8 cellular contexts compared by ENCODE assay signal in genomic region chr7:67484244-67484751, GRCh38.
DNase-seq lines count a peak whose midpoint lies in the region; ATAC-seq and TF ChIP-seq lines count a peak whose summit lies in the region.

No MANE protein-coding gene starts in this region.

- H3K4me1 ChIP-seq in BE2C: peaks cover 11% of the 10 kb centered on the region
- H3K4me1 ChIP-seq in foreskin keratinocyte: no peaks in the 10 kb centered on the region

- peak; percentile 62 for ATAC-seq in GM18868 (IDR thresholded peaks at IDR 0.05; ENCODE audit: unreplicated experiment)
- ATAC-seq in foreskin keratinocyte: peak; percentile 24
- ATAC-seq in GM21390 (IDR thresholded peaks at IDR 0.05; ENCODE audit: unreplicated experiment): no peak

- no peaks in the 10 kb centered on the region for H3K36me3 ChIP-seq in BE2C

- H3K27me3 ChIP-seq in BE2C (no peaks in the 10 kb centered on the region), foreskin keratinocyte (no peaks in the 10 kb centered on the region)

- TF ChIP-seq CTCF in BE2C (IDR thresholded peaks at IDR 0.05; ENCODE audit: low read depth, low read length): peak; percentile 86
- peak; percentile 94 for TF ChIP-seq CTCF in VCaP (conservative IDR thresholded peaks at IDR 0.05)
- peak; percentile 55 for TF ChIP-seq CTCF in foreskin keratinocyte (conservative IDR thresholded peaks at IDR 0.05)

- H3K27ac ChIP-seq in VCaP: no peak overlapping the region
- no peak overlapping the region for H3K27ac ChIP-seq in foreskin keratinocyte

- H3K4me3 ChIP-seq in BE2C (ENCODE audit: low read depth, low read length): peak overlapping the region; percentile 51

- no peaks in the 10 kb centered on the region for H3K9me3 ChIP-seq in BE2C

- DNase-seq in BE2C (peak; percentile 74), NCI-H2029 treated with DMSO at 0.1 percent for 48 hours (lab: John Stamatoyannopoulos, UW) (peak; percentile 47), foreskin keratinocyte (peak in 1 of 2 donors; percentile 13), occipital lobe (lab: John Stamatoyannopoulos, UW) (peak; percentile 22)
- no peak for DNase-seq in central memory CD4-positive, alpha-beta T cell
